Comparison of ENCODE assay signal across 1 cellular context in the genomic region with DNA sequence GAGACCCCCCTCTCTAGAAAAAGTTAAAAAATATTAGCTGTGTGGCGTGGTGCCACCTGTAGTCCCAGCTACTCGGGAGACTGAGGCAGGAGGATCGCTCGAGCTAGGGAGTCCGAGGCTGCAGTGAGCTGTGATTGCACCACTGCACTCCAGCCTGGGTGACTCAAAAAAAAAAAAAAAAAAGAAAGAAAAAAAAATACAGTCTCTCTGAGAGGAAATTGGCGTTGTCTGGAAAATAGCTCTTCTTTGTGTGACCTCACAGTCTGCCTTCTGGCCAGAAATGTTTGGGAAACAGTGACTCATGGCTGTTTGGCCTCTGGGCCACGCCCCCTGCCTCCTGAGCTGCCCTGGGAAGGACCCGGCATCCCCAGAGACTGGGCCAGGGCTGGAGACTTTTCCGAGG.
TF ChIP-seq lines count a peak whose summit lies in the region.

No MANE protein-coding gene starts in this region.

TF ChIP-seq in HepG2, 621 proteins besides CTCF, POLR2A, EP300 and RAD21 (continued from another document):
- TF ChIP-seq, protein P1, sequence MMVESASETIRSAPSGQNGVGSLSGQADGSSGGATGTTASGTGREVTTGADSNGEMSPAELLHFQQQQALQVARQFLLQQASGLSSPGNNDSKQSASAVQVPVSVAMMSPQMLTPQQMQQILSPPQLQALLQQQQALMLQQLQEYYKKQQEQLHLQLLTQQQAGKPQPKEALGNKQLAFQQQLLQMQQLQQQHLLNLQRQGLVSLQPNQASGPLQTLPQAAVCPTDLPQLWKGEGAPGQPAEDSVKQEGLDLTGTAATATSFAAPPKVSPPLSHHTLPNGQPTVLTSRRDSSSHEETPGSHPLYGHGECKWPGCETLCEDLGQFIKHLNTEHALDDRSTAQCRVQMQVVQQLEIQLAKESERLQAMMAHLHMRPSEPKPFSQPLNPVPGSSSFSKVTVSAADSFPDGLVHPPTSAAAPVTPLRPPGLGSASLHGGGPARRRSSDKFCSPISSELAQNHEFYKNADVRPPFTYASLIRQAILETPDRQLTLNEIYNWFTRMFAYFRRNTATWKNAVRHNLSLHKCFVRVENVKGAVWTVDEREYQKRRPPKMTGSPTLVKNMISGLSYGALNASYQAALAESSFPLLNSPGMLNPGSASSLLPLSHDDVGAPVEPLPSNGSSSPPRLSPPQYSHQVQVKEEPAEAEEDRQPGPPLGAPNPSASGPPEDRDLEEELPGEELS (CRISPR knock-in tag; IDR thresholded peaks at IDR 0.05) = peak; percentile 35; the same call in 1 of the 2 replicates
- no peak for TF ChIP-seq ZNF704 (CRISPR knock-in tag; IDR thresholded peaks at IDR 0.05; ENCODE audit: borderline replicate concordance)
- TF ChIP-seq DRAP1 (CRISPR knock-in tag; IDR thresholded peaks at IDR 0.05) = 0 out of 2 replicates have a peak, but pooled peaks have one; percentile 46
- no peak for TF ChIP-seq ZNF160 (CRISPR knock-in tag; IDR thresholded peaks at IDR 0.05)
- no peak for TF ChIP-seq TIGD3 (CRISPR knock-in tag; IDR thresholded peaks at IDR 0.05; ENCODE audit: borderline replicate concordance)
- no peak for TF ChIP-seq SMARCC2 (IDR thresholded peaks at IDR 0.05)
- peak; percentile 25; the same call in 1 of the 2 replicates for TF ChIP-seq SMAD1 (CRISPR knock-in tag; IDR thresholded peaks at IDR 0.05; ENCODE audit: borderline replicate concordance, low read depth)
- TF ChIP-seq ZNF446 (CRISPR knock-in tag; IDR thresholded peaks at IDR 0.05) = no peak
- TF ChIP-seq, protein P2, sequence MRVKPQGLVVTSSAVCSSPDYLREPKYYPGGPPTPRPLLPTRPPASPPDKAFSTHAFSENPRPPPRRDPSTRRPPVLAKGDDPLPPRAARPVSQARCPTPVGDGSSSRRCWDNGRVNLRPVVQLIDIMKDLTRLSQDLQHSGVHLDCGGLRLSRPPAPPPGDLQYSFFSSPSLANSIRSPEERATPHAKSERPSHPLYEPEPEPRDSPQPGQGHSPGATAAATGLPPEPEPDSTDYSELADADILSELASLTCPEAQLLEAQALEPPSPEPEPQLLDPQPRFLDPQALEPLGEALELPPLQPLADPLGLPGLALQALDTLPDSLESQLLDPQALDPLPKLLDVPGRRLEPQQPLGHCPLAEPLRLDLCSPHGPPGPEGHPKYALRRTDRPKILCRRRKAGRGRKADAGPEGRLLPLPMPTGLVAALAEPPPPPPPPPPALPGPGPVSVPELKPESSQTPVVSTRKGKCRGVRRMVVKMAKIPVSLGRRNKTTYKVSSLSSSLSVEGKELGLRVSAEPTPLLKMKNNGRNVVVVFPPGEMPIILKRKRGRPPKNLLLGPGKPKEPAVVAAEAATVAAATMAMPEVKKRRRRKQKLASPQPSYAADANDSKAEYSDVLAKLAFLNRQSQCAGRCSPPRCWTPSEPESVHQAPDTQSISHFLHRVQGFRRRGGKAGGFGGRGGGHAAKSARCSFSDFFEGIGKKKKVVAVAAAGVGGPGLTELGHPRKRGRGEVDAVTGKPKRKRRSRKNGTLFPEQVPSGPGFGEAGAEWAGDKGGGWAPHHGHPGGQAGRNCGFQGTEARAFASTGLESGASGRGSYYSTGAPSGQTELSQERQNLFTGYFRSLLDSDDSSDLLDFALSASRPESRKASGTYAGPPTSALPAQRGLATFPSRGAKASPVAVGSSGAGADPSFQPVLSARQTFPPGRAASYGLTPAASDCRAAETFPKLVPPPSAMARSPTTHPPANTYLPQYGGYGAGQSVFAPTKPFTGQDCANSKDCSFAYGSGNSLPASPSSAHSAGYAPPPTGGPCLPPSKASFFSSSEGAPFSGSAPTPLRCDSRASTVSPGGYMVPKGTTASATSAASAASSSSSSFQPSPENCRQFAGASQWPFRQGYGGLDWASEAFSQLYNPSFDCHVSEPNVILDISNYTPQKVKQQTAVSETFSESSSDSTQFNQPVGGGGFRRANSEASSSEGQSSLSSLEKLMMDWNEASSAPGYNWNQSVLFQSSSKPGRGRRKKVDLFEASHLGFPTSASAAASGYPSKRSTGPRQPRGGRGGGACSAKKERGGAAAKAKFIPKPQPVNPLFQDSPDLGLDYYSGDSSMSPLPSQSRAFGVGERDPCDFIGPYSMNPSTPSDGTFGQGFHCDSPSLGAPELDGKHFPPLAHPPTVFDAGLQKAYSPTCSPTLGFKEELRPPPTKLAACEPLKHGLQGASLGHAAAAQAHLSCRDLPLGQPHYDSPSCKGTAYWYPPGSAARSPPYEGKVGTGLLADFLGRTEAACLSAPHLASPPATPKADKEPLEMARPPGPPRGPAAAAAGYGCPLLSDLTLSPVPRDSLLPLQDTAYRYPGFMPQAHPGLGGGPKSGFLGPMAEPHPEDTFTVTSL (CRISPR knock-in tag; IDR thresholded peaks at IDR 0.05; ENCODE audit: borderline replicate concordance) = peak; percentile 46; the same call in 1 of the 2 replicates
- peak; percentile 62 for TF ChIP-seq ZNF605 (CRISPR knock-in tag; IDR thresholded peaks at IDR 0.05)
- TF ChIP-seq ZNF784 (CRISPR knock-in tag; IDR thresholded peaks at IDR 0.05; ENCODE audit: borderline replicate concordance) = 0 out of 2 replicates have a peak, but pooled peaks have one; percentile 39
- no peak for TF ChIP-seq ATF4 (CRISPR knock-in tag; IDR thresholded peaks at IDR 0.05)
- TF ChIP-seq, protein P3, sequence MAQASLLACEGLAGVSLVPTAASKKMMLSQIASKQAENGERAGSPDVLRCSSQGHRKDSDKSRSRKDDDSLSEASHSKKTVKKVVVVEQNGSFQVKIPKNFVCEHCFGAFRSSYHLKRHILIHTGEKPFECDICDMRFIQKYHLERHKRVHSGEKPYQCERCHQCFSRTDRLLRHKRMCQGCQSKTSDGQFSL (CRISPR knock-in tag; IDR thresholded peaks at IDR 0.05) = no peak
- TF ChIP-seq, protein P4, sequence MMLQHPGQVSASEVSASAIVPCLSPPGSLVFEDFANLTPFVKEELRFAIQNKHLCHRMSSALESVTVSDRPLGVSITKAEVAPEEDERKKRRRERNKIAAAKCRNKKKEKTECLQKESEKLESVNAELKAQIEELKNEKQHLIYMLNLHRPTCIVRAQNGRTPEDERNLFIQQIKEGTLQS (CRISPR knock-in tag; IDR thresholded peaks at IDR 0.05) = peak; percentile 82
- TF ChIP-seq ELF3 (CRISPR knock-in tag; IDR thresholded peaks at IDR 0.05) = peak; percentile 44; the same call in 1 of the 2 replicates
- peak; percentile 97 for TF ChIP-seq FOSL2 (CRISPR knock-in tag; IDR thresholded peaks at IDR 0.05)
- TF ChIP-seq HHEX (CRISPR knock-in tag; IDR thresholded peaks at IDR 0.05) = no peak
- TF ChIP-seq TMF1 (CRISPR knock-in tag; IDR thresholded peaks at IDR 0.05; ENCODE audit: low read depth) = no peak
- no peak for TF ChIP-seq YEATS4 (CRISPR knock-in tag; IDR thresholded peaks at IDR 0.05; ENCODE audit: borderline replicate concordance)
- TF ChIP-seq, protein P5, sequence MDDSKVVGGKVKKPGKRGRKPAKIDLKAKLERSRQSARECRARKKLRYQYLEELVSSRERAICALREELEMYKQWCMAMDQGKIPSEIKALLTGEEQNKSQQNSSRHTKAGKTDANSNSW (CRISPR knock-in tag; IDR thresholded peaks at IDR 0.05; ENCODE audit: borderline replicate concordance) = no peak
- no peak for TF ChIP-seq ZBTB20 (CRISPR knock-in tag; IDR thresholded peaks at IDR 0.05; ENCODE audit: borderline replicate concordance, low read depth)
TF ChIP-seq in HepG2: peak in this region for 81.
